Comparison of ENCODE assay signal across 16 cellular contexts in the genomic region with DNA sequence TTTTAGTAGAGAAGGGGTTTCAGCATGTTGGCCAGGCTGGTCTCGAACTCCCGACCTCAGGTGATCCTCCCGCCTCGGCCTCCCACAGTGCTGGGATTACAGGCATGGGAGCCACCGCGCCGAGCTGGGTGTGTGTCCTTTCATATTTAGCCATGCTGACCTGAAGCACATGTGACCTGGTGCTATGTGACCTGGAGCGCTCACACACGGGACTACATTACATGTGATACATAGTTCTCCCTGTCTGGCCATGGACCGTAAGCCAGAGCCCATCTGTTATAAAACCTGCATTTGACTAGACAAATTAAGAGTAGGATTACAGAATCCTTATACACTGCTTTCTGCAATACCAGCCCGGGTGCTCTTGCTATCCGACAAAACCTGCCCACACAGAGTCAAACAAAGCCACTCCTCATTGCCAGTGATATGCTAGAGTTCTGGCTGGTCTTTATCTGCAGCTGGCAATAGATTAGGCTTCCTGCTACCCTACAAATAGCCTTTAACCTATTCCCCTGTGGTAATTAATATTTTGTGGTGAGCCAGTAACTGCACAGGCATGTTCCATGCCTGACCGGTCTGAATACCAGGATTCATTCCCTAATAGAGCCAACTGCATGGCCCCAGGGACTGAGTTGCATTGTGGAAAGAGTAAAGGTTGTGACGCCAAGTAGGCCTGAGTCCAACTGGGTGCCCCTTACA. TPM values are rescaled to one million over a fixed set of nuclear protein-coding genes. Genes with fewer than 3 reads are reported as not detected.
A peak's percentile ranks its signal among the peaks of the same experiment; 100 is the strongest.
DNase-seq lines count a peak whose midpoint lies in the region; ATAC-seq, FAIRE-seq and TF ChIP-seq lines count a peak whose summit lies in the region.
"Had no signal": no experiment of that assay in that cellular context is flagged by ENCODE, and none has a peak within 500 bp of the region (broad histone marks: within the 10 kb centered on the region; RNA-seq: fewer than 3 reads in every experiment).

No MANE protein-coding gene starts in this region.

- ATAC-seq in right lobe of liver (peak; percentile 37 to 52 (median 45)), psoas muscle (no peak)

- H3K27ac ChIP-seq in coronary artery (peak overlapping the region; percentile 9 to 73), right lobe of liver (peak overlapping the region in 1 of 3 donors; percentile 7), psoas muscle (no peak overlapping the region)
- H3K27ac ChIP-seq: colonic mucosa had no signal

- H3K9me3 Mint-ChIP-seq in type B pancreatic cell (no peaks in the 10 kb centered on the region), nephron progenitor cell (no peaks in the 10 kb centered on the region)
- H3K9me3 Mint-ChIP-seq: CD4-positive, alpha-beta T cell had no signal

- no peaks in the 10 kb centered on the region for H3K27me3 Mint-ChIP-seq in type B pancreatic cell
- peaks cover 26% of the 10 kb centered on the region for H3K27me3 Mint-ChIP-seq in nephron progenitor cell (ENCODE audit: low read depth, poor library complexity)
- H3K27me3 Mint-ChIP-seq: CD4-positive, alpha-beta T cell had no signal

- H3K36me3 Mint-ChIP-seq in type B pancreatic cell = no peaks in the 10 kb centered on the region
- H3K36me3 Mint-ChIP-seq in nephron progenitor cell (ENCODE audit: low read depth) = no peaks in the 10 kb centered on the region

- TF ChIP-seq CTCF in coronary artery (IDR thresholded peaks at IDR 0.05) = no peak
- no peak for TF ChIP-seq CTCF in right lobe of liver (IDR thresholded peaks at IDR 0.05)
- no peak for TF ChIP-seq CTCF in type B pancreatic cell (conservative IDR thresholded peaks at IDR 0.05)
- TF ChIP-seq CTCF in psoas muscle (IDR thresholded peaks at IDR 0.05) = no peak
- no peak for TF ChIP-seq CTCF in nephron progenitor cell (IDR thresholded peaks at IDR 0.05)

- DNase-seq in RCC 7860 (ENCODE audit: low spot score) = peak; percentile 34
- DNase-seq in coronary artery (ENCODE audit: low spot score) = no peak
- DNase-seq in right lobe of liver = no peak
- DNase-seq in type B pancreatic cell (ENCODE audit: extremely low spot score, unreplicated experiment) = no peak
- no peak for DNase-seq in activated T-cell treated with anti-CD3 and anti-CD28 coated beads for 4 hours
- no peak for DNase-seq in psoas muscle
- no peak for DNase-seq in nephron progenitor cell
- DNase-seq: CD4-positive, alpha-beta T cell; colonic mucosa; midbrain; NCI-H1092 treated with DMSO at 0.1 percent for 48 hours; NCI-H2227 treated with DMSO at 0.1 percent for 48 hours; stimulated activated CD4-positive, alpha-beta T cell treated with anti-CD3 and anti-CD28 coated beads, Interleukin-2, amount 100 ng/mL, for 24 hours had no signal

- intact Hi-C loops in right lobe of liver (cut with DNase I) = no loop called here
- intact Hi-C loops in psoas muscle (cut with DNase I) = no loop called here

- H3K4me3 ChIP-seq in coronary artery (no peak overlapping the region), right lobe of liver (no peak overlapping the region), psoas muscle (no peak overlapping the region)
- H3K4me3 ChIP-seq: colonic mucosa, vagina had no signal

- peak; percentile 46 for TF ChIP-seq POLR2A in right lobe of liver (IDR thresholded peaks at IDR 0.05)

- peaks cover 0 to 21% (median 9%) of the 10 kb centered on the region in 4 donors for H3K4me1 ChIP-seq in right lobe of liver
- peaks cover 32% of the 10 kb centered on the region for H3K4me1 ChIP-seq in psoas muscle
- H3K4me1 ChIP-seq: colonic mucosa had no signal

- no peaks in the 10 kb centered on the region for H3K36me3 ChIP-seq in right lobe of liver
- no peaks in the 10 kb centered on the region for H3K36me3 ChIP-seq in psoas muscle (ENCODE audit: insufficient read depth in 1 of 2, low read depth in 1 of 2)
- H3K36me3 ChIP-seq: colonic mucosa, vagina had no signal

- no peak overlapping the region for H3K4me3 Mint-ChIP-seq in type B pancreatic cell
- H3K4me3 Mint-ChIP-seq in nephron progenitor cell = no peak overlapping the region
- H3K4me3 Mint-ChIP-seq: CD4-positive, alpha-beta T cell had no signal

- H3K9me3 ChIP-seq in right lobe of liver = no peaks in the 10 kb centered on the region
- H3K9me3 ChIP-seq in psoas muscle = no peaks in the 10 kb centered on the region
- H3K9me3 ChIP-seq: colonic mucosa, vagina had no signal

- FAIRE-seq in RCC 7860 (lab: Jason Lieb, UNC) = no peak
- FAIRE-seq: GM19239 had no signal

- WGBS in right lobe of liver (ENCODE audit: insufficient coverage, low coverage, low lambda C conversion rate, missing lambda C conversion rate) = 63% methylated on average over 14 of the region's 14 CpGs
- 70 to 85% (median 76%) methylated on average over 14 of the region's 14 CpGs for WGBS in psoas muscle, 3 donors

- peak overlapping the region; percentile 85 for H3K27ac Mint-ChIP-seq in type B pancreatic cell
- no peak overlapping the region for H3K27ac Mint-ChIP-seq in nephron progenitor cell
- H3K27ac Mint-ChIP-seq: CD4-positive, alpha-beta T cell had no signal

- H3K4me1 Mint-ChIP-seq in type B pancreatic cell (ENCODE audit: unreplicated experiment) (peaks cover 42% of the 10 kb centered on the region), nephron progenitor cell (peaks cover 23% of the 10 kb centered on the region)

- no peaks in the 10 kb centered on the region for H3K27me3 ChIP-seq in right lobe of liver
- no peaks in the 10 kb centered on the region for H3K27me3 ChIP-seq in psoas muscle (ENCODE audit: insufficient read depth in 3 of 3, low read length in 2 of 3)
- H3K27me3 ChIP-seq: colonic mucosa, vagina had no signal

RNA-seq across cellular contexts. Expression of a gene that starts 26.3 kb away (rescaled TPM):
- total RNA-seq in right lobe of liver (10 to 100 TPM in 1 of 6 experiments, 1 to 10 TPM in 5; 3.6 to 11.1 (median 8.5) TPM), type B pancreatic cell (ENCODE audit: low replicate concordance) (1.8 and 7.3 TPM in 2 replicates), psoas muscle (10 to 100 TPM; 10.8 to 19.6 (median 12.4) TPM)
- polyA plus RNA-seq in psoas muscle = 10 to 100 TPM; 10.1 to 16.4 (median 11.4) TPM
- total RNA-seq: G401 had no signal

Comparison
In these comparisons a context has a peak if more than half of its experiments do, and no peak if none do; other contexts are left out.
1. ATAC-seq: peak in right lobe of liver (4 of 4); none in psoas muscle (0 of 4).